In genomic region chr17:48577946-48578615, GRCh38 we compare ENCODE assay signal across 1 cellular context.
A peak's percentile ranks its signal among the peaks of the same experiment; 100 is the strongest.
TF ChIP-seq lines count a peak whose summit lies in the region.

Gene HOXB4, minus strand, starts transcription at chr17:48578350. Its CDS starts 31 bp downstream, at chr17:48578319.

TF ChIP-seq in GM12878, 131 proteins besides CTCF, POLR2A, EP300 and RAD21 (continued from another document):
- TF ChIP-seq, protein P1, sequence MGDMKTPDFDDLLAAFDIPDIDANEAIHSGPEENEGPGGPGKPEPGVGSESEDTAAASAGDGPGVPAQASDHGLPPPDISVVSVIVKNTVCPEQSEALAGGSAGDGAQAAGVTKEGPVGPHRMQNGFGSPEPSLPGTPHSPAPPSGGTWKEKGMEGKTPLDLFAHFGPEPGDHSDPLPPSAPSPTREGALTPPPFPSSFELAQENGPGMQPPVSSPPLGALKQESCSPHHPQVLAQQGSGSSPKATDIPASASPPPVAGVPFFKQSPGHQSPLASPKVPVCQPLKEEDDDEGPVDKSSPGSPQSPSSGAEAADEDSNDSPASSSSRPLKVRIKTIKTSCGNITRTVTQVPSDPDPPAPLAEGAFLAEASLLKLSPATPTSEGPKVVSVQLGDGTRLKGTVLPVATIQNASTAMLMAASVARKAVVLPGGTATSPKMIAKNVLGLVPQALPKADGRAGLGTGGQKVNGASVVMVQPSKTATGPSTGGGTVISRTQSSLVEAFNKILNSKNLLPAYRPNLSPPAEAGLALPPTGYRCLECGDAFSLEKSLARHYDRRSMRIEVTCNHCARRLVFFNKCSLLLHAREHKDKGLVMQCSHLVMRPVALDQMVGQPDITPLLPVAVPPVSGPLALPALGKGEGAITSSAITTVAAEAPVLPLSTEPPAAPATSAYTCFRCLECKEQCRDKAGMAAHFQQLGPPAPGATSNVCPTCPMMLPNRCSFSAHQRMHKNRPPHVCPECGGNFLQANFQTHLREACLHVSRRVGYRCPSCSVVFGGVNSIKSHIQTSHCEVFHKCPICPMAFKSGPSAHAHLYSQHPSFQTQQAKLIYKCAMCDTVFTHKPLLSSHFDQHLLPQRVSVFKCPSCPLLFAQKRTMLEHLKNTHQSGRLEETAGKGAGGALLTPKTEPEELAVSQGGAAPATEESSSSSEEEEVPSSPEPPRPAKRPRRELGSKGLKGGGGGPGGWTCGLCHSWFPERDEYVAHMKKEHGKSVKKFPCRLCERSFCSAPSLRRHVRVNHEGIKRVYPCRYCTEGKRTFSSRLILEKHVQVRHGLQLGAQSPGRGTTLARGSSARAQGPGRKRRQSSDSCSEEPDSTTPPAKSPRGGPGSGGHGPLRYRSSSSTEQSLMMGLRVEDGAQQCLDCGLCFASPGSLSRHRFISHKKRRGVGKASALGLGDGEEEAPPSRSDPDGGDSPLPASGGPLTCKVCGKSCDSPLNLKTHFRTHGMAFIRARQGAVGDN (IDR thresholded peaks at IDR 0.05), result no peak; the same call in 1 of the 2 replicates
- TF ChIP-seq BCLAF1 (IDR thresholded peaks at IDR 0.05) (no peak), TBL1XR1 (IDR thresholded peaks at IDR 0.05; ENCODE audit: low read depth, low read length) (no peak), STAT3 (IDR thresholded peaks at IDR 0.05; ENCODE audit: low read depth, low read length) (no peak), MYC (IDR thresholded peaks at IDR 0.05; ENCODE audit: insufficient read depth, insufficient read length, insufficient replicate concordance, low read length, severe bottlenecking) (no peak), CBFB (IDR thresholded peaks at IDR 0.05; ENCODE audit: low read depth) (no peak), BRCA1 (IDR thresholded peaks at IDR 0.05; ENCODE audit: low read depth, low read length) (no peak), ESRRA (IDR thresholded peaks at IDR 0.05; ENCODE audit: low read length) (no peak), DPF2 (IDR thresholded peaks at IDR 0.05) (0 out of 2 replicates have a peak, but pooled peaks have one; percentile 15), BHLHE40 (IDR thresholded peaks at IDR 0.05; ENCODE audit: borderline replicate concordance in 1 of 2, low read depth in 2 of 2, low read length in 1 of 2) (no peak), YY1 (IDR thresholded peaks at IDR 0.05; ENCODE audit: low read depth, low read length) (peak; percentile 82), RAD51 (IDR thresholded peaks at IDR 0.05) (peak; percentile 96), WRNIP1 (IDR thresholded peaks at IDR 0.05; ENCODE audit: borderline replicate concordance, low read depth, low read length) (no peak), CREB1 (IDR thresholded peaks at IDR 0.05; ENCODE audit: low read depth) (0 out of 2 replicates have a peak, but pooled peaks have one; percentile 21), CBX5 (IDR thresholded peaks at IDR 0.05; ENCODE audit: low read depth) (no peak), RUNX3 (IDR thresholded peaks at IDR 0.05; ENCODE audit: low read length) (peak; percentile 12; the same call in 1 of the 2 replicates), MLLT1 (IDR thresholded peaks at IDR 0.05) (no peak), POLR2AphosphoS2 (IDR thresholded peaks at IDR 0.05; ENCODE audit: low read depth, low read length) (0 out of 2 replicates have a peak, but pooled peaks have one; percentile 31), TAF1 (IDR thresholded peaks at IDR 0.05; ENCODE audit: borderline replicate concordance, low read depth, low read length) (peak; percentile 56; the same call in 1 of the 2 replicates)
- TF ChIP-seq, protein P2, sequence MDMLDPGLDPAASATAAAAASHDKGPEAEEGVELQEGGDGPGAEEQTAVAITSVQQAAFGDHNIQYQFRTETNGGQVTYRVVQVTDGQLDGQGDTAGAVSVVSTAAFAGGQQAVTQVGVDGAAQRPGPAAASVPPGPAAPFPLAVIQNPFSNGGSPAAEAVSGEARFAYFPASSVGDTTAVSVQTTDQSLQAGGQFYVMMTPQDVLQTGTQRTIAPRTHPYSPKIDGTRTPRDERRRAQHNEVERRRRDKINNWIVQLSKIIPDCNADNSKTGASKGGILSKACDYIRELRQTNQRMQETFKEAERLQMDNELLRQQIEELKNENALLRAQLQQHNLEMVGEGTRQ (IDR thresholded peaks at IDR 0.05; ENCODE audit: borderline replicate concordance, low read depth, low read length), result peak; percentile 84
TF ChIP-seq in GM12878: peak in this region for 13.
